ENCODE assay signal across 15 cellular contexts in genomic region chr11:115430345-115430744, GRCh38.
DNase-seq lines count a peak whose midpoint lies in the region.
"Had no signal": no experiment of that assay in that cellular context is flagged by ENCODE, and none has a peak within 500 bp of the region (broad histone marks: within the 10 kb centered on the region; RNA-seq: fewer than 3 reads in every experiment).

No MANE protein-coding gene starts in this region.

- H3K4me3 Mint-ChIP-seq in activated naive CD4-positive, alpha-beta T cell treated with anti-CD3 and anti-CD28 coated beads, Interleukin-2, amount 10 ng/mL, durations not matched to agents 7 days and 5 days: no peak overlapping the region
- H3K4me3 Mint-ChIP-seq: CD4-positive, alpha-beta T cell; GM23338 had no signal

- DNase-seq in NCI-H1105 treated with DMSO at 0.1 percent for 48 hours (lab: John Stamatoyannopoulos, UW) (peak; percentile 47), NCI-H1105 (lab: John Stamatoyannopoulos, UW) (no peak), NCI-H510A treated with DMSO at 0.1 percent for 48 hours (lab: John Stamatoyannopoulos, UW) (peak; percentile 40), NCI-H510A (lab: John Stamatoyannopoulos, UW) (no peak), SW480 (ENCODE audit: low spot score) (peak; percentile 17), nucleus accumbens (lab: John Stamatoyannopoulos, UW) (no peak)
- no peak for DNase-seq in activated naive CD4-positive, alpha-beta T cell treated with anti-CD3 and anti-CD28 coated beads, Interleukin-2, amount 10 ng/mL, durations not matched to agents 7 days and 5 days
- DNase-seq: AML-193; Caco-2; CD4-positive, alpha-beta T cell; DMS153; DMS79; GDM1; HCEC 1CT had no signal

- CTCF ChIA-PET in activated naive CD4-positive, alpha-beta T cell treated with anti-CD3 and anti-CD28 coated beads, Interleukin-2, amount 10 ng/mL, durations not matched to agents 7 days and 5 days (lab: Charles Lee): no interaction called here

- no peaks in the 10 kb centered on the region for H3K4me1 Mint-ChIP-seq in activated naive CD4-positive, alpha-beta T cell treated with anti-CD3 and anti-CD28 coated beads, Interleukin-2, amount 10 ng/mL, durations not matched to agents 7 days and 5 days

- H3K27me3 Mint-ChIP-seq in activated naive CD4-positive, alpha-beta T cell treated with anti-CD3 and anti-CD28 coated beads, Interleukin-2, amount 10 ng/mL, durations not matched to agents 7 days and 5 days: no peaks in the 10 kb centered on the region

- H3K36me3 Mint-ChIP-seq in activated naive CD4-positive, alpha-beta T cell treated with anti-CD3 and anti-CD28 coated beads, Interleukin-2, amount 10 ng/mL, durations not matched to agents 7 days and 5 days: no peaks in the 10 kb centered on the region

- no peaks in the 10 kb centered on the region for H3K9me3 Mint-ChIP-seq in activated naive CD4-positive, alpha-beta T cell treated with anti-CD3 and anti-CD28 coated beads, Interleukin-2, amount 10 ng/mL, durations not matched to agents 7 days and 5 days
- H3K9me3 Mint-ChIP-seq: CD4-positive, alpha-beta T cell; GM23338 had no signal

- H3K27ac Mint-ChIP-seq in activated naive CD4-positive, alpha-beta T cell treated with anti-CD3 and anti-CD28 coated beads, Interleukin-2, amount 10 ng/mL, durations not matched to agents 7 days and 5 days: no peak overlapping the region
- H3K27ac Mint-ChIP-seq: CD4-positive, alpha-beta T cell; GM23338 had no signal

Comparison
In these comparisons a context has a peak if more than half of its experiments do, and no peak if none do; other contexts are left out.
1. DNase-seq: peak in NCI-H1105 treated with DMSO at 0.1 percent for 48 hours (single experiment), NCI-H510A treated with DMSO at 0.1 percent for 48 hours (single experiment) and SW480 (single experiment); none in NCI-H1105 (single experiment), NCI-H510A (single experiment), activated naive CD4-positive, alpha-beta T cell treated with anti-CD3 and anti-CD28 coated beads, Interleukin-2, amount 10 ng/mL, durations not matched to agents 7 days and 5 days (single experiment) and nucleus accumbens (0 of 56).